ENCODE assay signal across 9 cellular contexts in the genomic region with DNA sequence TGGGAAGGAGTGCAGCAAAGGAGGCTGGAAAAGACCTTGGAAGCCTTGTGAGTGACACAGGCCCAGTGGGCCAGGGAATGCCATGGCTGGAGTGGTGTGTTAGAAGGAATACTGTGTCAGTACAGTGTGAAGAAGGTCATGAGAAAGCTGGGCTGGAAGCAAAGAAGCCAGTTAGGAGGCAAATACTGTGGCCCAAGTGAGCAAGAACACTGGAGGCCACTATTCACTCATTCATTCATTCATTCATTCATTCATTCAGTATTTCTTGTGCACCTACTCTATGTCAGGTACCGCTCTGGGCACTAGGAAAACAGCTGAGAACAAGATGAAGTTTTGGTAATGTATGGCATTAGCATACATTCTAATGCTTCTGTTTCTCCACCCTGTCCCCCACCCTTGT. TPM values are rescaled to one million over a fixed set of nuclear protein-coding genes. Genes with fewer than 3 reads are reported as not detected.
"Had no signal": no experiment of that assay in that cellular context is flagged by ENCODE, and none has a peak within 500 bp of the region (broad histone marks: within the 10 kb centered on the region; RNA-seq: fewer than 3 reads in every experiment).

No MANE protein-coding gene starts in this region.

- FAIRE-seq: HepG2 had no signal

- H3K4me3 ChIP-seq: GM23338 had no signal

- H2AFZ ChIP-seq: GM23338 had no signal

- H3K27ac Mint-ChIP-seq: GM23338, H9, HFFc6 had no signal

- H3K27ac ChIP-seq: HL-60 had no signal

- DNase-seq: H9, HCEC 1CT, HFFc6, KG1 had no signal

- H3K9me3 Mint-ChIP-seq: GM23338, H9, HFFc6, IgD-negative memory B cell had no signal

- H3K4me2 ChIP-seq: GM23338 had no signal

- ATAC-seq: GM23338, HepG2 had no signal

- H3K4me1 Mint-ChIP-seq: IgD-negative memory B cell had no signal

- H3K4me3 Mint-ChIP-seq: GM23338, H9, HFFc6, IgD-negative memory B cell had no signal

RNA-seq across cellular contexts. Expression of gene CRTAC1, which starts 9.6 kb away (rescaled TPM):
- total RNA-seq: HepG2, HFFc6, HT1080 had no signal
- polyA plus RNA-seq: HepG2, IgD-negative memory B cell had no signal
